Comparison of ENCODE assay signal across 8 cellular contexts in the genomic region with DNA sequence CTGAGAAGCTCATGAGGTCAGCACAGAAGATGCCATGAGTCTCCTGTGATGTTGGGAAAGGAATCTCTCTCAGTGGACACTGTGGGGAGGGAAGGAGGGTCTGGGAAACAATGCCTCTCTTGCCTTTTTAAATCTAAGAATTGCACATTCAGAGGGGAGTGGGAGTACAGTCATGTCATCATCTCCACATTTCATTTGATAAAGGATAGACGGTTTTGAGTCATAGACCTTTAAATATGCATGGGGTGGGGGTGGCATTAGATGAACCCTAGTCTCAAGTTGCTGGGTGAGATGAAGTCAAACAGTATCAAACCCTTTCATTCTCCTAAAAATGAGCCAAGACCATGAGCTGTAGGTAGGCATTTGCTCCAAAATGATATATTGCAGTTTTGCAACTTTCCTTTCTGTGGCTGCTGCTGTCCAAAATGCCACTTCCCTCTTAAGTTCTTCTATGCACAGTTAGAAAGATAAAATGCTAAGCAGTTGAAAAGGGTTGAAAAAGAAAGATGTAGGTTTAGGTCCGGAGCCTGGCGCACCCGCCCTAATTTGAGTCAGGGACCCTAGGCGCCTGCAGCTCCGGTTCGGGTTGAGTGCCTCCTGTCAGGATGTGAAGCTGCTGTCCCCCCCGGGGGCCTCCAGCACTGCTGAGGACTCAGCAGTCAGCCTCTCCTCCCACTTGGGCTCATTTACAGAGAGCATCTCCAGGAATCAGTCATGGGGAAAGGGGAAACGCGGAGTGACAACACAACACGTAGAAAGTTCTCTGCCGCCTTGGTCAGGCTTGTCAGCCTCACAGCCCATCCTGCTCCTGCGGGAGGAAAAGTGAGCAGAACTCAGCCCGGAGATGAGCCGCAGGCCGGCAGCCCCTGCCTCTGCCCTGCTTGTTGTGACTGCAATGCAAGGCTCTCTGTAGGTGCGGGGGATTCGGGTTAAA.
DNase-seq lines count a peak whose midpoint lies in the region; ATAC-seq and TF ChIP-seq lines count a peak whose summit lies in the region.

No MANE protein-coding gene starts in this region.

- H3K4me3 ChIP-seq in fibroblast of villous mesenchyme (ENCODE audit: low read depth, low read length) (peak overlapping the region; percentile 50), skin epidermis (peak overlapping the region in 5 of 7 experiments; percentile 22 to 37 (median 30))

- CTCF ChIA-PET in activated CD8-positive, alpha-beta T cell treated with anti-CD3 and anti-CD28 coated beads, Interleukin-2, amount 10 ng/mL, durations not matched to agents 7 days and 5 days (lab: Charles Lee), result interaction anchor here (0.6 kb wide), 1 partner anchor 525 kb away, joined by 4 read pairs; no protein-coding TSS in a partner anchor

- POLR2A ChIA-PET in activated CD8-positive, alpha-beta T cell treated with anti-CD3 and anti-CD28 coated beads, Interleukin-2, amount 10 ng/mL, durations not matched to agents 7 days and 5 days (lab: Charles Lee), result interaction anchor here (1.0 to 2.5 kb wide), 2 partner anchors 25 to 52 kb away, joined by 3 to 8 read pairs; no protein-coding TSS in a partner anchor

- no peaks in the 10 kb centered on the region for H3K9me3 Mint-ChIP-seq in activated CD8-positive, alpha-beta T cell treated with anti-CD3 and anti-CD28 coated beads, Interleukin-2, amount 10 ng/mL, durations not matched to agents 7 days and 5 days (ENCODE audit: insufficient read depth)

- peak; percentile 39 for DNase-seq in GM13976 (ENCODE audit: low spot score)
- DNase-seq in KBM-7, result peak; percentile 79
- peak; percentile 48 for DNase-seq in activated CD8-positive, alpha-beta T cell treated with anti-CD3 and anti-CD28 coated beads, Interleukin-2, amount 10 ng/mL, durations not matched to agents 7 days and 5 days
- peak; percentile 14 for DNase-seq in fibroblast of villous mesenchyme (ENCODE audit: low read depth)
- no peak for DNase-seq in SK-N-DZ (ENCODE audit: low spot score)
- DNase-seq in amniotic stem cell (lab: John Stamatoyannopoulos, UW), result no peak
- no peak for DNase-seq in foreskin melanocyte

- peak; percentile 74 for ATAC-seq in activated CD8-positive, alpha-beta T cell treated with anti-CD3 and anti-CD28 coated beads, Interleukin-2, amount 10 ng/mL, durations not matched to agents 7 days and 5 days

- H3K36me3 Mint-ChIP-seq in activated CD8-positive, alpha-beta T cell treated with anti-CD3 and anti-CD28 coated beads, Interleukin-2, amount 10 ng/mL, durations not matched to agents 7 days and 5 days (ENCODE audit: low read depth), result no peaks in the 10 kb centered on the region

- H3K27me3 Mint-ChIP-seq in activated CD8-positive, alpha-beta T cell treated with anti-CD3 and anti-CD28 coated beads, Interleukin-2, amount 10 ng/mL, durations not matched to agents 7 days and 5 days (ENCODE audit: low read depth), result no peaks in the 10 kb centered on the region

- peak overlapping the region; percentile 81 for H3K4me3 Mint-ChIP-seq in activated CD8-positive, alpha-beta T cell treated with anti-CD3 and anti-CD28 coated beads, Interleukin-2, amount 10 ng/mL, durations not matched to agents 7 days and 5 days

- peaks cover 51% of the 10 kb centered on the region for H3K4me1 Mint-ChIP-seq in activated CD8-positive, alpha-beta T cell treated with anti-CD3 and anti-CD28 coated beads, Interleukin-2, amount 10 ng/mL, durations not matched to agents 7 days and 5 days (ENCODE audit: low read depth)

- no peak for TF ChIP-seq CTCF in GM13976 (IDR thresholded peaks at IDR 0.05; ENCODE audit: borderline replicate concordance, control extremely low read depth, extremely low read depth, insufficient read depth, missing control alignments)
- TF ChIP-seq CTCF in fibroblast of villous mesenchyme (IDR thresholded peaks at IDR 0.05; ENCODE audit: insufficient read depth, low read depth, low read length), result no peak

- H3K27ac ChIP-seq in skin epidermis, result peak overlapping the region in 19 of 21 experiments; percentile 33 to 91 (median 66)

- in situ Hi-C loops in GM13976 (cut with MboI; ENCODE audit: low sequenced_read_pairs, unreplicated experiment) (no loop called here), KBM-7 (cut with MboI; ENCODE audit: low pct_unique_long_range_greater_than_20kb, low sequenced_read_pairs) (no loop called here)

- peak overlapping the region; percentile 93 for H3K27ac Mint-ChIP-seq in activated CD8-positive, alpha-beta T cell treated with anti-CD3 and anti-CD28 coated beads, Interleukin-2, amount 10 ng/mL, durations not matched to agents 7 days and 5 days

Comparison
In these comparisons a context has a peak if more than half of its experiments do, and no peak if none do; other contexts are left out.
1. DNase-seq: peak in GM13976 (single experiment), KBM-7 (single experiment), activated CD8-positive, alpha-beta T cell treated with anti-CD3 and anti-CD28 coated beads, Interleukin-2, amount 10 ng/mL, durations not matched to agents 7 days and 5 days (single experiment) and fibroblast of villous mesenchyme (single experiment); none in SK-N-DZ (single experiment), amniotic stem cell (single experiment) and foreskin melanocyte (single experiment).